8 cellular contexts compared by ENCODE assay signal in the genomic region with DNA sequence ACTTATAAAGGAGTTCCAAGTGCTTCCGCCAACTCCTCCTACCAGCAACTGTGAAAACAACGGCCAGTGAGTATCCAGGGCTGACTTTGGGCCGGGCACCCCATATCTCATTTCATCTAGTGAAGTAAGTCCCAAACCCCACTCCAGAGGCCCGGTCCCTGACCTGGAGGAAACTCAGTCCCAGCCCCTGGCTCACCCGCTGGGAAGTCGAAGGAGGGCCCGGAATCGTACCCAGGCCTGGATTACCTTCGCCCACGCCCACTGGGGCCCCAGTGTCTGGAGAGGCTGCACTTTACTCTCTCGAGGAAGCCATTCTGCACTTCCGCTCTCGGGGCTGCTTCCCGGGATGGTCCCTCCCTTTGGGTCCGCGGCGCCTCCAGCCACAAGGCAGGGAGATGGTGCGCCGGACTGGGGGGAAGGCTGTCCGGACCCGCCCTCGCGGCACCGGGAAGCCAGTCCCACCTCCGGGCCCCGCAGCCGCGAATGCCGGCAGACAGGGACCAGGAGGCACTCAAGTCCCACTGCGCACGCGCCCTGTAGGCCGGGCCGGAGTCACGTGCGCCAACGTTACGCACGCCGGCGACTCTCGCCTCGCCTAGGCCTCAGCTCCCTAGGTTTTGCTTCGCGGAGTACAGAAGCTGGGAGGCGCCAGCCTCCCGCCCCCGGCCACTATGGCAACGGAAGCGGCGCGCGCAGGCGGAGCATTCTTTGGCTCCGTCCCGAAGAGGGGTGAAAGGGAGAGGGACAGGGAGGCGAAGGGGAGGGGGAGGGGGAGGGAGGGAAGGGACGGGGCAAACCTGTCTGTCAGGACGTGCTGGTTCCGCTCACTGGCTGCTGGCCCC. TPM values are rescaled to one million over a fixed set of nuclear protein-coding genes. Genes with fewer than 3 reads are reported as not detected.
A peak's percentile ranks its signal among the peaks of the same experiment; 100 is the strongest.
DNase-seq lines count a peak whose midpoint lies in the region; ATAC-seq and TF ChIP-seq lines count a peak whose summit lies in the region.

A gene with protein sequence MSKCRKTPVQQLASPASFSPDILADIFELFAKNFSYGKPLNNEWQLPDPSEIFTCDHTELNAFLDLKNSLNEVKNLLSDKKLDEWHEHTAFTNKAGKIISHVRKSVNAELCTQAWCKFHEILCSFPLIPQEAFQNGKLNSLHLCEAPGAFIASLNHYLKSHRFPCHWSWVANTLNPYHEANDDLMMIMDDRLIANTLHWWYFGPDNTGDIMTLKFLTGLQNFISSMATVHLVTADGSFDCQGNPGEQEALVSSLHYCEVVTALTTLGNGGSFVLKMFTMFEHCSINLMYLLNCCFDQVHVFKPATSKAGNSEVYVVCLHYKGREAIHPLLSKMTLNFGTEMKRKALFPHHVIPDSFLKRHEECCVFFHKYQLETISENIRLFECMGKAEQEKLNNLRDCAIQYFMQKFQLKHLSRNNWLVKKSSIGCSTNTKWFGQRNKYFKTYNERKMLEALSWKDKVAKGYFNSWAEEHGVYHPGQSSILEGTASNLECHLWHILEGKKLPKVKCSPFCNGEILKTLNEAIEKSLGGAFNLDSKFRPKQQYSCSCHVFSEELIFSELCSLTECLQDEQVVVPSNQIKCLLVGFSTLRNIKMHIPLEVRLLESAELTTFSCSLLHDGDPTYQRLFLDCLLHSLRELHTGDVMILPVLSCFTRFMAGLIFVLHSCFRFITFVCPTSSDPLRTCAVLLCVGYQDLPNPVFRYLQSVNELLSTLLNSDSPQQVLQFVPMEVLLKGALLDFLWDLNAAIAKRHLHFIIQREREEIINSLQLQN (minus strand): TSS at position 513 of the 842 bp plus-strand sequence. CDS start 3,482 bp downstream, outside the sequence.

- H3K79me2 ChIP-seq in DND-41 (ENCODE audit: insufficient read depth, low read length): peaks cover 42% of the 10 kb centered on the region
- H3K79me2 ChIP-seq in GM23248 (ENCODE audit: insufficient read depth): peaks cover 43% of the 10 kb centered on the region
- peaks cover 9% of the 10 kb centered on the region for H3K79me2 ChIP-seq in fibroblast of lung (ENCODE audit: control insufficient read depth, insufficient read depth, low read length)

- H3F3A ChIP-seq in GM23248 (ENCODE audit: insufficient read depth): peaks cover 4% of the 10 kb centered on the region; the same call in 1 of the 2 replicates

- H3K4me1 ChIP-seq in DND-41 (ENCODE audit: insufficient read depth, low read length): peaks cover 38% of the 10 kb centered on the region
- H3K4me1 ChIP-seq in GM23248 (ENCODE audit: insufficient read depth): peaks cover 7% of the 10 kb centered on the region
- H3K4me1 ChIP-seq in fibroblast of lung (ENCODE audit: control insufficient read depth, extremely low read depth, insufficient read depth, low read length): no peaks in the 10 kb centered on the region

- peak; percentile 31 for TF ChIP-seq CTCF in DND-41 (IDR thresholded peaks at IDR 0.05; ENCODE audit: borderline replicate concordance, extremely low read depth, low read length, poor library complexity, severe bottlenecking)
- TF ChIP-seq CTCF in fibroblast of lung (conservative IDR thresholded peaks at IDR 0.05 in 1 of 2, IDR thresholded peaks at IDR 0.05 in 1 of 2; ENCODE audit: low read depth in 1 of 2, low read length in 2 of 2): no peak

- H3K4me1 Mint-ChIP-seq in naive thymus-derived CD8-positive, alpha-beta T cell: peaks cover 8 to 30% (median 23%) of the 10 kb centered on the region in 4 donors

- 0 to 1% methylated on average over 37 to 59 of the region's 60 CpGs for WGBS in GM23248 (ENCODE audit: low coverage in 1 of 2, low lambda C conversion rate in 2 of 2, missing lambda C conversion rate in 2 of 2), 2 experiments

- peak within 1 kb of the TSS; percentile 86 for H2AFZ ChIP-seq in DND-41 (ENCODE audit: low read depth, low read length)
- H2AFZ ChIP-seq in GM23248: peak within 1 kb of the TSS; percentile 94
- H2AFZ ChIP-seq in fibroblast of lung (ENCODE audit: low read length): peak within 1 kb of the TSS; percentile 55

- H3K36me3 ChIP-seq in DND-41 (ENCODE audit: insufficient read depth, low read length): peaks cover 39% of the 10 kb centered on the region
- H3K36me3 ChIP-seq in GM23248 (ENCODE audit: low read depth): peaks cover 20% of the 10 kb centered on the region
- H3K36me3 ChIP-seq in fibroblast of lung (ENCODE audit: control insufficient read depth, insufficient read depth, low read length): peaks cover 4% of the 10 kb centered on the region

- peak within 1 kb of the TSS; percentile 84 to 94 (median 90) for H3K4me3 Mint-ChIP-seq in naive thymus-derived CD8-positive, alpha-beta T cell

- no peaks in the 10 kb centered on the region for H3K27me3 ChIP-seq in DND-41 (ENCODE audit: insufficient read depth, low read length, poor library complexity)
- no peaks in the 10 kb centered on the region; the same call in 1 of the 2 replicates for H3K27me3 ChIP-seq in GM23248 (replicated peaks; ENCODE audit: insufficient read depth)
- no peaks in the 10 kb centered on the region for H3K27me3 ChIP-seq in fibroblast of lung (ENCODE audit: control insufficient read depth, insufficient read depth, low read length)

- no peaks in the 10 kb centered on the region for H3K9me2 ChIP-seq in GM23248 (ENCODE audit: insufficient read depth)

- H4K20me1 ChIP-seq in DND-41 (ENCODE audit: insufficient read depth, low read length): peaks cover 4% of the 10 kb centered on the region; the same call in 1 of the 2 replicates
- H4K20me1 ChIP-seq in GM23248 (ENCODE audit: insufficient read depth): no peaks in the 10 kb centered on the region
- no peaks in the 10 kb centered on the region for H4K20me1 ChIP-seq in fibroblast of lung (ENCODE audit: control insufficient read depth, extremely low read depth, insufficient read depth, low read length)

- H3K4me3 ChIP-seq in DND-41 (ENCODE audit: low read depth in 1 of 2, low read length in 2 of 2) (peak within 1 kb of the TSS; percentile 64 to 71), GM23248 (peak within 1 kb of the TSS; percentile 93), fibroblast of lung (replicated peaks in 1 of 4; ENCODE audit: control extremely low read depth in 1 of 4, insufficient read depth in 1 of 4, low read depth in 3 of 4, low read length in 4 of 4) (peak within 1 kb of the TSS; percentile 67 to 91 (median 84))

- H3K9me3 Mint-ChIP-seq in naive thymus-derived CD8-positive, alpha-beta T cell: peaks cover 0 to 39% (median 18%) of the 10 kb centered on the region in 9 donors

- POLR2A ChIA-PET in naive thymus-derived CD8-positive, alpha-beta T cell (lab: Charles Lee): no interaction called here

- peaks cover 24 to 40% (median 35%) of the 10 kb centered on the region in 3 donors for H3K36me3 Mint-ChIP-seq in naive thymus-derived CD8-positive, alpha-beta T cell

- H3K27me3 Mint-ChIP-seq in naive thymus-derived CD8-positive, alpha-beta T cell: peaks cover 7 to 29% (median 16%) of the 10 kb centered on the region in 5 donors

- peak within 1 kb of the TSS; percentile 82 for H3K9ac ChIP-seq in DND-41 (ENCODE audit: low read depth, low read length)
- peak within 1 kb of the TSS; percentile 92 for H3K9ac ChIP-seq in GM23248
- peak within 1 kb of the TSS; percentile 86 for H3K9ac ChIP-seq in fibroblast of lung (ENCODE audit: insufficient read depth, low read length)

- H3K9me3 ChIP-seq in DND-41 (ENCODE audit: insufficient read depth, low read length, severe bottlenecking) (no peaks in the 10 kb centered on the region), GM23248 (ENCODE audit: low read depth) (no peaks in the 10 kb centered on the region), fibroblast of lung (ENCODE audit: control insufficient read depth, insufficient read depth, low read depth, low read length) (no peaks in the 10 kb centered on the region)

- peak; percentile 97 for ATAC-seq in DND-41 (ENCODE audit: insufficient read depth, low read depth)
- peak; percentile 92 to 96 for ATAC-seq in naive thymus-derived CD8-positive, alpha-beta T cell

- H3K27ac Mint-ChIP-seq in naive thymus-derived CD8-positive, alpha-beta T cell: peak within 1 kb of the TSS; percentile 88 to 95 (median 94)

- DNase-seq in DND-41: peak; percentile 96
- DNase-seq in GM23248: peak; percentile 99
- peak; percentile 94 to 96 for DNase-seq in Kasumi-1 (lab: John Stamatoyannopoulos, UW)
- DNase-seq in RPMI7951 (ENCODE audit: low read depth): peak; percentile 96
- DNase-seq in activated T-helper 1 cell treated with anti-CD3 and anti-CD28 coated beads, Interleukin-2, amount 50 U/mL, for 16 hours (ENCODE audit: low read depth in 1 of 2, low spot score in 1 of 2): peak; percentile 68 to 82
- DNase-seq in fibroblast of lung (ENCODE audit: low read depth in 2 of 2): peak; percentile 96 to 98
- peak; percentile 75 to 91 (median 84) for DNase-seq in naive thymus-derived CD8-positive, alpha-beta T cell
- peak; percentile 74 to 88 (median 80) for DNase-seq in stimulated activated naive CD4-positive, alpha-beta T cell (lab: John Stamatoyannopoulos, UW)

- in situ Hi-C loops in GM23248 (cut with MboI): no loop called here

- peak within 1 kb of the TSS; percentile 91 for H3K27ac ChIP-seq in DND-41 (ENCODE audit: low read length)
- peak within 1 kb of the TSS; percentile 83 for H3K27ac ChIP-seq in GM23248
- peak within 1 kb of the TSS; percentile 89 for H3K27ac ChIP-seq in fibroblast of lung (ENCODE audit: insufficient read depth, low read length)

- H3K4me2 ChIP-seq in DND-41 (ENCODE audit: insufficient read depth, low read length): peak within 1 kb of the TSS; percentile 67
- H3K4me2 ChIP-seq in GM23248 (ENCODE audit: unreplicated experiment): peak within 1 kb of the TSS; percentile 94
- H3K4me2 ChIP-seq in fibroblast of lung (ENCODE audit: extremely low read depth, insufficient read depth, low read length): peak within 1 kb of the TSS; percentile 92

RNA-seq across cellular contexts. Expression of the gene that starts here (rescaled TPM):
- 29.1 and 43.5 TPM in 2 replicates for total RNA-seq in GM23248 (2014; rRNA removed; shearing (Covaris generic))
- polyA plus RNA-seq in GM23248 (2016; fragmentation: Nextera tagmentation; extraction: Ambion mirVana) (12.6 and 13.7 TPM in 2 replicates), fibroblast of lung (18.0 and 22.1 TPM in 2 replicates)
- 26.5 and 28.8 TPM in 2 replicates for total RNA-seq in RPMI7951 (2014; rRNA removed; shearing (Covaris generic))
- 29.2 and 29.5 TPM in 2 replicates for total RNA-seq in fibroblast of lung
- 9.7 and 10.5 TPM in 2 replicates for polyA plus RNA-seq in fibroblast of lung (2012)
- polyA minus RNA-seq in fibroblast of lung (ENCODE audit: low replicate concordance): 4.9 and 5.0 TPM in 2 replicates
- 10 to 100 TPM; 25.2 to 25.6 TPM for total RNA-seq in naive thymus-derived CD8-positive, alpha-beta T cell
- polyA plus RNA-seq in naive thymus-derived CD8-positive, alpha-beta T cell: 10 to 100 TPM; 16.6 to 24.1 (median 22.0) TPM

Comparison
In these comparisons a context has a peak if more than half of its experiments do, and no peak if none do; other contexts are left out.
1. Peak in every context shown above with its lines: DNase-seq, ATAC-seq, H3K4me3 ChIP-seq and H3K27ac ChIP-seq.